In genomic region chr7:15561840-15562239, GRCh38 we compare ENCODE assay signal across 1 cellular context.
TF ChIP-seq lines count a peak whose summit lies in the region.

Gene AGMO (minus strand): TSS chr7:15562015.

TF ChIP-seq in H1, 55 proteins besides CTCF, POLR2A, EP300 and RAD21 (continued from another document):
- no peak for TF ChIP-seq POU5F1 (IDR thresholded peaks at IDR 0.05; ENCODE audit: low read depth, low read length)
- no peak for TF ChIP-seq BACH1 (IDR thresholded peaks at IDR 0.05; ENCODE audit: low read length)
- TF ChIP-seq SRF (IDR thresholded peaks at IDR 0.05; ENCODE audit: low read depth, low read length): no peak
- no peak for TF ChIP-seq TEAD4 (IDR thresholded peaks at IDR 0.05; ENCODE audit: low read depth, low read length)
- no peak for TF ChIP-seq TAF7 (optimal IDR thresholded peaks at IDR 0.05; ENCODE audit: borderline replicate concordance, low read depth, low read length)
- TF ChIP-seq JUND (IDR thresholded peaks at IDR 0.05; ENCODE audit: low read length): no peak
- TF ChIP-seq CHD2 (IDR thresholded peaks at IDR 0.05; ENCODE audit: low read length): no peak
- no peak for TF ChIP-seq YY1 (IDR thresholded peaks at IDR 0.05; ENCODE audit: low read depth, low read length)
